Comparison of ENCODE assay signal across 9 cellular contexts in genomic region chr1:210447456-210448057, GRCh38.
"Had no signal": no experiment of that assay in that cellular context is flagged by ENCODE, and none has a peak within 500 bp of the region (broad histone marks: within the 10 kb centered on the region; RNA-seq: fewer than 3 reads in every experiment).

No MANE protein-coding gene starts in this region.

- ATAC-seq: gastrocnemius medialis had no signal

- H3K27me3 ChIP-seq: gastrocnemius medialis, thyroid gland, uterus had no signal

- H3K9ac ChIP-seq: parathyroid adenoma had no signal

- H3K27ac ChIP-seq: epithelial cell of prostate, gastrocnemius medialis, parathyroid adenoma, skin epidermis, thyroid gland, uterus had no signal

- H3K4me3 ChIP-seq: gastrocnemius medialis, skin epidermis, thyroid gland, uterus had no signal

- H3K4me1 ChIP-seq: gastrocnemius medialis, parathyroid adenoma, thyroid gland, uterus had no signal

- DNase-seq: activated effector memory CD4-positive, alpha-beta T cell treated with anti-CD3 and anti-CD28 coated beads, Interleukin-2, amount 50 U/mL, for 16 hours; gastrocnemius medialis; T1000; uterus had no signal

- H2AFZ ChIP-seq: parathyroid adenoma had no signal

- H3K36me3 ChIP-seq: gastrocnemius medialis, thyroid gland, uterus, WERI-Rb-1 had no signal

- H3K9me3 ChIP-seq: gastrocnemius medialis, thyroid gland, uterus had no signal

- H3K79me2 ChIP-seq: parathyroid adenoma had no signal
